In the genomic region with DNA sequence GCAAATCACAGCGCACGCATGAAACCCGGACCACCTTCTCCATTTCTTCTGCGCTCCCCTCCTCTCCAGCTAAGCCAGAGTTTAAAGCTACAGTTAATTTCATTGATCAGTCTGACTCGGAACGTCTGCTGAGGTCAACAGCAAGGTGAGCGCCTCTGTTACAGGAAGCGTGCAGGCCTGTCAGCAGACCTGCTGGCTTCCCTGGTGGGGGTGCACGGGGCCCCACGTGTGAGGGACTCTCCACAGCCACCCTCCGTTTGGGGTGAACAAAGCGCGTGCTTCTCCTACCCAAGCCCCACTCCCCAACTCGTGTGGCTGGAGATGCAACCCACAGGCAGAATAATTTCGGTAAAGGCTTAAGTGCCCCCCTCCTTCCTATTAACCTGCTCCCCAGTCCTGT, we compare ENCODE assay signal across 20 cellular contexts.
"Had no signal": no experiment of that assay in that cellular context is flagged by ENCODE, and none has a peak within 500 bp of the region (broad histone marks: within the 10 kb centered on the region; RNA-seq: fewer than 3 reads in every experiment).

No MANE protein-coding gene starts in this region.

- H3K4me3 ChIP-seq: heart left ventricle, mucosa of descending colon, ovary, sigmoid colon, skin epidermis had no signal

- H3K27me3 ChIP-seq: foreskin keratinocyte, heart left ventricle, ovary had no signal

- H3K36me3 ChIP-seq: heart left ventricle, ovary, sigmoid colon had no signal

- H3K27ac Mint-ChIP-seq: dendritic cell treated with granulocyte-macrophage colony-stimulating factor and Interleukin-4, amounts not matched to agents 40 ng/mL and 50 ng/mL, for 4 days; effector memory CD8-positive, alpha-beta T cell; naive thymus-derived CD8-positive, alpha-beta T cell; stimulated activated naive B cell treated with anti-CD40 and anti-IgM and Interleukin-4, amounts not matched to agents 10 μg/mL and 1 μg/mL and 100 μg/mL, for 72 hours; stimulated activated naive CD8-positive, alpha-beta T cell treated with anti-CD3 and anti-CD28 coated beads, Interleukin-15, amount 100 ng/mL, for 72 hours had no signal

- DNase-seq: cerebellar nuclear complex; effector memory CD8-positive, alpha-beta T cell; foreskin keratinocyte; hippocampal formation; left colon; mammary epithelial cell; mucosa of descending colon; naive thymus-derived CD8-positive, alpha-beta T cell; ovary; sigmoid colon; stimulated activated CD4-positive, alpha-beta T cell treated with anti-CD3 and anti-CD28 coated beads, Interleukin-2, amount 100 ng/mL, for 24 hours; stimulated activated CD4-positive, alpha-beta T cell treated with anti-CD3 and anti-CD28 coated beads, Interleukin-4, amount 100 ng/mL, for 4 hours; stimulated activated naive B cell treated with anti-CD40 and anti-IgM and Interleukin-4, amounts not matched to agents 10 μg/mL and 1 μg/mL and 100 μg/mL, for 72 hours; stimulated activated naive CD8-positive, alpha-beta T cell treated with anti-CD3 and anti-CD28 coated beads, Interleukin-15, amount 100 ng/mL, for 72 hours; substantia nigra; trophoblast cell had no signal

- H3K36me3 Mint-ChIP-seq: naive thymus-derived CD8-positive, alpha-beta T cell; stimulated activated naive B cell treated with anti-CD40 and anti-IgM and Interleukin-4, amounts not matched to agents 10 μg/mL and 1 μg/mL and 100 μg/mL, for 72 hours had no signal

- FAIRE-seq: colon had no signal

- H3K9me3 ChIP-seq: heart left ventricle, mucosa of descending colon, ovary, sigmoid colon had no signal

- H3K4me1 Mint-ChIP-seq: naive thymus-derived CD8-positive, alpha-beta T cell; stimulated activated naive B cell treated with anti-CD40 and anti-IgM and Interleukin-4, amounts not matched to agents 10 μg/mL and 1 μg/mL and 100 μg/mL, for 72 hours; stimulated activated naive CD8-positive, alpha-beta T cell treated with anti-CD3 and anti-CD28 coated beads, Interleukin-15, amount 100 ng/mL, for 72 hours had no signal

- H3K4me3 Mint-ChIP-seq: dendritic cell treated with granulocyte-macrophage colony-stimulating factor and Interleukin-4, amounts not matched to agents 40 ng/mL and 50 ng/mL, for 4 days; effector memory CD8-positive, alpha-beta T cell; naive thymus-derived CD8-positive, alpha-beta T cell; stimulated activated naive B cell treated with anti-CD40 and anti-IgM and Interleukin-4, amounts not matched to agents 10 μg/mL and 1 μg/mL and 100 μg/mL, for 72 hours; stimulated activated naive CD8-positive, alpha-beta T cell treated with anti-CD3 and anti-CD28 coated beads, Interleukin-15, amount 100 ng/mL, for 72 hours had no signal

- H3K9me3 Mint-ChIP-seq: dendritic cell treated with granulocyte-macrophage colony-stimulating factor and Interleukin-4, amounts not matched to agents 40 ng/mL and 50 ng/mL, for 4 days; effector memory CD8-positive, alpha-beta T cell; naive thymus-derived CD8-positive, alpha-beta T cell; stimulated activated naive B cell treated with anti-CD40 and anti-IgM and Interleukin-4, amounts not matched to agents 10 μg/mL and 1 μg/mL and 100 μg/mL, for 72 hours; stimulated activated naive CD8-positive, alpha-beta T cell treated with anti-CD3 and anti-CD28 coated beads, Interleukin-15, amount 100 ng/mL, for 72 hours had no signal

- H3K4me1 ChIP-seq: foreskin keratinocyte, sigmoid colon had no signal

- H3K27ac ChIP-seq: foreskin keratinocyte, ovary, skin epidermis had no signal
